ENCODE assay signal across 9 cellular contexts in genomic region chr6:26064619-26065257, GRCh38. TPM values are rescaled to one million over a fixed set of nuclear protein-coding genes. Genes with fewer than 3 reads are reported as not detected.
DNase-seq lines count a peak whose midpoint lies in the region; ATAC-seq and TF ChIP-seq lines count a peak whose summit lies in the region.
"Had no signal": no experiment of that assay in that cellular context is flagged by ENCODE, and none has a peak within 500 bp of the region (broad histone marks: within the 10 kb centered on the region; RNA-seq: fewer than 3 reads in every experiment).

No MANE protein-coding gene starts in this region.

- H3K36me3 ChIP-seq in vagina, result no peaks in the 10 kb centered on the region
- H3K36me3 ChIP-seq: BLaER1 had no signal

- H3K9me3 ChIP-seq in vagina, result no peaks in the 10 kb centered on the region
- H3K9me3 ChIP-seq: BLaER1 had no signal

- peak; percentile 73 for TF ChIP-seq CTCF in coronary artery (IDR thresholded peaks at IDR 0.05)
- TF ChIP-seq CTCF in vagina (IDR thresholded peaks at IDR 0.05), result peak; percentile 59 to 77 (median 70)

- intact Hi-C loops in vagina (cut with DNase I), result no loop called here

- H3K27ac ChIP-seq in coronary artery, result no peak overlapping the region
- no peak overlapping the region for H3K27ac ChIP-seq in vagina
- H3K27ac ChIP-seq: BLaER1 had no signal

- no peaks in the 10 kb centered on the region for H3K4me1 ChIP-seq in vagina
- H3K4me1 ChIP-seq: BLaER1 had no signal

- DNase-seq in NCI-H1417 (lab: John Stamatoyannopoulos, UW) (peak; percentile 11 to 68 (median 48)), NCI-H1417 treated with DMSO at 0.1 percent for 48 hours (lab: John Stamatoyannopoulos, UW) (no peak), NCI-H146 (lab: John Stamatoyannopoulos, UW) (peak; percentile 65), T-helper 1 cell (peak in 4 of 5 donors; percentile 10 to 57 (median 27)), coronary artery (ENCODE audit: low spot score) (no peak), medulla oblongata (ENCODE audit: extremely low spot score) (peak; percentile 47), vagina (ENCODE audit: extremely low spot score in 2 of 2) (no peak)

- H3K4me3 ChIP-seq in coronary artery (no peak overlapping the region), vagina (no peak overlapping the region)
- H3K4me3 ChIP-seq: BLaER1 had no signal

- no peaks in the 10 kb centered on the region for H3K27me3 ChIP-seq in vagina
- H3K27me3 ChIP-seq: BLaER1 had no signal

- no peak for TF ChIP-seq POLR2A in vagina (IDR thresholded peaks at IDR 0.05)

- ATAC-seq in HG02938 (IDR thresholded peaks at IDR 0.05; ENCODE audit: unreplicated experiment), result no peak

RNA-seq across cellular contexts. Expression of gene HFE, which starts 22.5 kb away (rescaled TPM):
- 7.6 TPM for total RNA-seq in vagina

Comparison
In these comparisons a context has a peak if more than half of its experiments do, and no peak if none do; other contexts are left out.
1. DNase-seq: peak in NCI-H1417 (3 of 3), NCI-H146 (single experiment), T-helper 1 cell (4 of 5) and medulla oblongata (single experiment); none in NCI-H1417 treated with DMSO at 0.1 percent for 48 hours (single experiment), coronary artery (single experiment) and vagina (0 of 2).